Comparison of ENCODE assay signal across 8 cellular contexts in genomic region chr7:44633254-44634186, GRCh38. TPM values are rescaled to one million over a fixed set of nuclear protein-coding genes. Genes with fewer than 3 reads are reported as not detected.
DNase-seq lines count a peak whose midpoint lies in the region; ATAC-seq and TF ChIP-seq lines count a peak whose summit lies in the region.

No MANE protein-coding gene starts in this region.

- peak in 8 of 10 experiments; percentile 29 to 72 (median 44) for DNase-seq in CD4-positive, alpha-beta T cell
- DNase-seq in GM20000 (ENCODE audit: low spot score), result peak; percentile 55
- DNase-seq in activated CD4-positive, alpha-beta T cell treated with anti-CD3 and anti-CD28 coated beads, Interleukin-2, amount 10 ng/mL, durations not matched to agents 7 days and 5 days, result peak; percentile 61
- peak; percentile 42 to 68 (median 63) for DNase-seq in effector memory CD8-positive, alpha-beta T cell
- no peak for DNase-seq in natural killer cell
- DNase-seq in iPS-NIHi11 (ENCODE audit: low spot score), result no peak

- 45% methylated on average over 10 of the region's 10 CpGs for WGBS in urinary bladder

- H3K4me3 ChIP-seq in urinary bladder (ENCODE audit: low read depth, low read length), result no peak overlapping the region

- H3K27me3 ChIP-seq in CD4-positive, alpha-beta T cell (ENCODE audit: control insufficient read depth, insufficient read depth, low read length), result no peaks in the 10 kb centered on the region

- H3K27me3 Mint-ChIP-seq in CD4-positive, alpha-beta T cell, result no peaks in the 10 kb centered on the region
- no peaks in the 10 kb centered on the region for H3K27me3 Mint-ChIP-seq in activated CD4-positive, alpha-beta T cell treated with anti-CD3 and anti-CD28 coated beads, Interleukin-2, amount 10 ng/mL, durations not matched to agents 7 days and 5 days
- no peaks in the 10 kb centered on the region for H3K27me3 Mint-ChIP-seq in effector memory CD8-positive, alpha-beta T cell
- H3K27me3 Mint-ChIP-seq in natural killer cell (ENCODE audit: low read depth in 2 of 2), result no peaks in the 10 kb centered on the region

- peak; percentile 47 for ATAC-seq in CD4-positive, alpha-beta T cell (ENCODE audit: poor library complexity)
- ATAC-seq in HG03575 (IDR thresholded peaks at IDR 0.05; ENCODE audit: extremely low read depth, insufficient number of reproducible peaks, low FRiP score, unreplicated experiment), result peak; percentile 32
- ATAC-seq in effector memory CD8-positive, alpha-beta T cell (replicated peaks), result peak; percentile 62
- ATAC-seq in natural killer cell, result peak; percentile 19 to 57 (median 43)

- peaks cover 2% of the 10 kb centered on the region for H3K4me1 ChIP-seq in urinary bladder (ENCODE audit: insufficient read depth)

- POLR2A ChIA-PET in CD4-positive, alpha-beta T cell (lab: Charles Lee), result interaction anchor here (0.6 to 13.5 kb wide), 5 partner anchors 9 to 51 kb away, joined by 3 to 229 read pairs (median 4); partner anchors contain the start of genes OGDH and TMED4
- POLR2A ChIA-PET in activated CD4-positive, alpha-beta T cell treated with anti-CD3 and anti-CD28 coated beads, Interleukin-2, amount 10 ng/mL, durations not matched to agents 7 days and 5 days (lab: Charles Lee), result no interaction called here

- no peaks in the 10 kb centered on the region for H3K9me3 Mint-ChIP-seq in CD4-positive, alpha-beta T cell
- no peaks in the 10 kb centered on the region for H3K9me3 Mint-ChIP-seq in activated CD4-positive, alpha-beta T cell treated with anti-CD3 and anti-CD28 coated beads, Interleukin-2, amount 10 ng/mL, durations not matched to agents 7 days and 5 days
- peaks cover 2 to 5% of the 10 kb centered on the region in 2 donors for H3K9me3 Mint-ChIP-seq in effector memory CD8-positive, alpha-beta T cell
- H3K9me3 Mint-ChIP-seq in natural killer cell, result no peaks in the 10 kb centered on the region

- H3K27ac ChIP-seq in CD4-positive, alpha-beta T cell (ENCODE audit: low read depth, low read length), result peak overlapping the region; percentile 87
- peak overlapping the region; percentile 51 for H3K27ac ChIP-seq in urinary bladder (ENCODE audit: low read depth)

- intact Hi-C loops in CD4-positive, alpha-beta T cell (cut with DNase I, micrococcal nuclease), result loop anchor here in 1 of 2 experiments (1.0 to 5.0 kb wide), 3 partner anchors 26 to 164 kb away; partner anchors contain the start of genes PPIA and TMED4
- intact Hi-C loops in natural killer cell (cut with micrococcal nuclease), result loop anchor here (5.0 to 10.0 kb wide), 2 partner anchors 111 to 344 kb away; partner anchors contain the start of genes MYO1G and ZMIZ2

- H3K36me3 ChIP-seq in urinary bladder (ENCODE audit: insufficient read depth), result no peaks in the 10 kb centered on the region

- H3K4me1 Mint-ChIP-seq in CD4-positive, alpha-beta T cell (ENCODE audit: low read depth), result peaks cover 81% of the 10 kb centered on the region
- H3K4me1 Mint-ChIP-seq in activated CD4-positive, alpha-beta T cell treated with anti-CD3 and anti-CD28 coated beads, Interleukin-2, amount 10 ng/mL, durations not matched to agents 7 days and 5 days, result peaks cover 93% of the 10 kb centered on the region
- H3K4me1 Mint-ChIP-seq in effector memory CD8-positive, alpha-beta T cell (ENCODE audit: low read depth in 2 of 2), result peaks cover 79 to 85% of the 10 kb centered on the region in 2 donors
- H3K4me1 Mint-ChIP-seq in natural killer cell, result peaks cover 77 to 78% of the 10 kb centered on the region in 2 donors

- CTCF ChIA-PET in CD4-positive, alpha-beta T cell (lab: Charles Lee), result interaction anchor here (0.7 to 1.9 kb wide), 5 partner anchors 9 to 353 kb away, joined by 3 to 9 read pairs (median 3); partner anchors contain the start of gene OGDH
- CTCF ChIA-PET in activated CD4-positive, alpha-beta T cell treated with anti-CD3 and anti-CD28 coated beads, Interleukin-2, amount 10 ng/mL, durations not matched to agents 7 days and 5 days (lab: Charles Lee), result interaction anchor here (0.6 to 7.5 kb wide), 7 partner anchors 8 to 177 kb away, joined by 3 to 43 read pairs (median 4); partner anchors contain the start of genes NPC1L1 and OGDH

- TF ChIP-seq CTCF in CD4-positive, alpha-beta T cell (IDR thresholded peaks at IDR 0.05), result no peak
- TF ChIP-seq CTCF in GM20000 (IDR thresholded peaks at IDR 0.05; ENCODE audit: extremely low read depth, missing control alignments) (no peak), natural killer cell (IDR thresholded peaks at IDR 0.05) (no peak)

- peaks cover 19% of the 10 kb centered on the region for H3K36me3 Mint-ChIP-seq in CD4-positive, alpha-beta T cell (ENCODE audit: low read depth)
- H3K36me3 Mint-ChIP-seq in activated CD4-positive, alpha-beta T cell treated with anti-CD3 and anti-CD28 coated beads, Interleukin-2, amount 10 ng/mL, durations not matched to agents 7 days and 5 days (ENCODE audit: low read depth), result peaks cover 75% of the 10 kb centered on the region
- peaks cover 74% of the 10 kb centered on the region for H3K36me3 Mint-ChIP-seq in effector memory CD8-positive, alpha-beta T cell (ENCODE audit: insufficient read depth)
- H3K36me3 Mint-ChIP-seq in natural killer cell, result no peaks in the 10 kb centered on the region

- H3K9me3 ChIP-seq in CD4-positive, alpha-beta T cell (ENCODE audit: control insufficient read depth, low read length), result no peaks in the 10 kb centered on the region

- peak overlapping the region; percentile 96 for H3K27ac Mint-ChIP-seq in CD4-positive, alpha-beta T cell
- peak overlapping the region; percentile 99 for H3K27ac Mint-ChIP-seq in activated CD4-positive, alpha-beta T cell treated with anti-CD3 and anti-CD28 coated beads, Interleukin-2, amount 10 ng/mL, durations not matched to agents 7 days and 5 days
- peak overlapping the region; percentile 95 to 99 for H3K27ac Mint-ChIP-seq in effector memory CD8-positive, alpha-beta T cell
- H3K27ac Mint-ChIP-seq in natural killer cell, result peak overlapping the region; percentile 72 to 94

- peak overlapping the region; percentile 78 for H3K4me3 Mint-ChIP-seq in CD4-positive, alpha-beta T cell
- H3K4me3 Mint-ChIP-seq in activated CD4-positive, alpha-beta T cell treated with anti-CD3 and anti-CD28 coated beads, Interleukin-2, amount 10 ng/mL, durations not matched to agents 7 days and 5 days, result no peak overlapping the region
- H3K4me3 Mint-ChIP-seq in effector memory CD8-positive, alpha-beta T cell, result peak overlapping the region; percentile 65 to 74
- H3K4me3 Mint-ChIP-seq in natural killer cell, result peak overlapping the region; percentile 31

RNA-seq across cellular contexts. Expression of gene OGDH, which starts 27.1 kb away (rescaled TPM):
- total RNA-seq in CD4-positive, alpha-beta T cell, result 10 to 100 TPM; 39.8 to 43.8 TPM
- total RNA-seq in activated CD4-positive, alpha-beta T cell treated with anti-CD3 and anti-CD28 coated beads, Interleukin-2, amount 10 ng/mL, durations not matched to agents 7 days and 5 days, result 100 to 1,000 TPM; 114 to 121 TPM
- total RNA-seq in natural killer cell (10 to 100 TPM; 69.2 to 86.7 (median 81.4) TPM), urinary bladder (43.1 TPM)
- polyA plus RNA-seq in urinary bladder, result 83.5 TPM

RNA-seq across cellular contexts. Expression of gene TMED4, which starts 51.5 kb away (rescaled TPM):
- 100 to 1,000 TPM; 134 to 138 TPM for total RNA-seq in CD4-positive, alpha-beta T cell
- total RNA-seq in activated CD4-positive, alpha-beta T cell treated with anti-CD3 and anti-CD28 coated beads, Interleukin-2, amount 10 ng/mL, durations not matched to agents 7 days and 5 days, result 10 to 100 TPM; 78.1 to 78.3 TPM
- total RNA-seq in natural killer cell, result 100 to 1,000 TPM in 1 of 3 donors, 10 to 100 TPM in 2; 93.1 to 101 (median 94.1) TPM
- 92.6 TPM for total RNA-seq in urinary bladder
- 70.3 TPM for polyA plus RNA-seq in urinary bladder

RNA-seq across cellular contexts. Expression of gene DDX56, which starts 59.8 kb away (rescaled TPM):
- 100 to 1,000 TPM; 126 to 127 TPM for total RNA-seq in CD4-positive, alpha-beta T cell
- total RNA-seq in activated CD4-positive, alpha-beta T cell treated with anti-CD3 and anti-CD28 coated beads, Interleukin-2, amount 10 ng/mL, durations not matched to agents 7 days and 5 days, result 10 to 100 TPM; 83.6 to 84.9 TPM
- total RNA-seq in natural killer cell (10 to 100 TPM; 67.8 to 85.5 (median 84.5) TPM), urinary bladder (34.7 TPM)
- polyA plus RNA-seq in urinary bladder, result 44.6 TPM

Comparison
In these comparisons a context has a peak if more than half of its experiments do, and no peak if none do; other contexts are left out.
1. DNase-seq: peak in CD4-positive, alpha-beta T cell (8 of 10), GM20000 (single experiment), activated CD4-positive, alpha-beta T cell treated with anti-CD3 and anti-CD28 coated beads, Interleukin-2, amount 10 ng/mL, durations not matched to agents 7 days and 5 days (single experiment) and effector memory CD8-positive, alpha-beta T cell (3 of 3); none in natural killer cell (single experiment) and iPS-NIHi11 (single experiment).
2. Peak in every context shown above with its lines, with median percentiles within 50 percentile points of each other: ATAC-seq and H3K27ac Mint-ChIP-seq.